In the genomic region with DNA sequence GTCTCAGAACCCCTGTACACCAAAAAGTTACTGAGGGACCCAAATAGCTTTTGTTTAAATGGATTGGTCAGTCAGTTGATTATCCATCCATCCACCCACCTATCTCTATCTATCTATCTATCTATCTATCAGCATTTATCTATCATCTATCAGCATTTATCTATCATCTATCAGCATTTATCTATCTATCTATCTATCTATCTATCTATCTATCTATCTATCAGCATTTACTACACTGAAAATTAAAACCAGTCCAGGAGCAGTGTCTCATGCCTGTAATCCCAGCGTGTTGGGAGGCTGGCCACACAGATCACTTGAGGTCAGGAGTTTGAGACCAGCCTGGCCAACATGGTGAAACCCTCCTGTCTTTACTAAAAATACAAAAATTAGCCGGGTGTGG, we compare ENCODE assay signal across 20 cellular contexts.
"Had no signal": no experiment of that assay in that cellular context is flagged by ENCODE, and none has a peak within 500 bp of the region (broad histone marks: within the 10 kb centered on the region; RNA-seq: fewer than 3 reads in every experiment).

No MANE protein-coding gene starts in this region.

- H3K27me3 Mint-ChIP-seq: dendritic cell treated with granulocyte-macrophage colony-stimulating factor and Interleukin-4, amounts not matched to agents 40 ng/mL and 50 ng/mL, for 4 days; naive B cell had no signal

- H3K4me1 ChIP-seq: heart left ventricle, parathyroid adenoma, psoas muscle, right lobe of liver had no signal

- H3K4me3 ChIP-seq: heart left ventricle, psoas muscle, right lobe of liver, spleen, stomach, thoracic aorta, transverse colon had no signal

- H3K9me3 ChIP-seq: heart left ventricle, psoas muscle, right lobe of liver, spleen, stomach, thoracic aorta, transverse colon had no signal

- H3K27ac Mint-ChIP-seq: dendritic cell treated with granulocyte-macrophage colony-stimulating factor and Interleukin-4, amounts not matched to agents 40 ng/mL and 50 ng/mL, for 4 days; nephron had no signal

- H3K27ac ChIP-seq: heart left ventricle, parathyroid adenoma, psoas muscle, right lobe of liver, spleen, stomach, thoracic aorta, transverse colon had no signal

- H3K4me1 Mint-ChIP-seq: nephron had no signal

- H3K9ac ChIP-seq: parathyroid adenoma had no signal

- H3K36me3 ChIP-seq: right lobe of liver had no signal

- DNase-seq: heart left ventricle; hippocampal formation; mesendoderm; naive B cell; occipital lobe; psoas muscle; retina; right lobe of liver; spleen; stimulated activated CD4-positive, alpha-beta T cell treated with anti-CD3 and anti-CD28 coated beads, Interleukin-15, amount 100 ng/mL, for 24 hours; stimulated activated CD4-positive, alpha-beta T cell treated with anti-CD3 and anti-CD28 coated beads, Interleukin-1b, Interleukin-23, amount 100 ng/mL, for 48 hours; stimulated activated CD4-positive, alpha-beta T cell treated with anti-CD3 and anti-CD28 coated beads, Interleukin-4, amount 100 ng/mL, for 24 hours; stimulated activated naive CD4-positive, alpha-beta T cell; stomach; substantia nigra; transverse colon had no signal

- ATAC-seq: heart left ventricle, psoas muscle, right lobe of liver had no signal

- H3K9me3 Mint-ChIP-seq: dendritic cell treated with granulocyte-macrophage colony-stimulating factor and Interleukin-4, amounts not matched to agents 40 ng/mL and 50 ng/mL, for 4 days; naive B cell; nephron had no signal

- H3K4me3 Mint-ChIP-seq: dendritic cell treated with granulocyte-macrophage colony-stimulating factor and Interleukin-4, amounts not matched to agents 40 ng/mL and 50 ng/mL, for 4 days; naive B cell; nephron had no signal

- H3K36me3 Mint-ChIP-seq: naive B cell had no signal

- H3K27me3 ChIP-seq: heart left ventricle, right lobe of liver, spleen, stomach, transverse colon had no signal
